22 cellular contexts compared by ENCODE assay signal in the genomic region with DNA sequence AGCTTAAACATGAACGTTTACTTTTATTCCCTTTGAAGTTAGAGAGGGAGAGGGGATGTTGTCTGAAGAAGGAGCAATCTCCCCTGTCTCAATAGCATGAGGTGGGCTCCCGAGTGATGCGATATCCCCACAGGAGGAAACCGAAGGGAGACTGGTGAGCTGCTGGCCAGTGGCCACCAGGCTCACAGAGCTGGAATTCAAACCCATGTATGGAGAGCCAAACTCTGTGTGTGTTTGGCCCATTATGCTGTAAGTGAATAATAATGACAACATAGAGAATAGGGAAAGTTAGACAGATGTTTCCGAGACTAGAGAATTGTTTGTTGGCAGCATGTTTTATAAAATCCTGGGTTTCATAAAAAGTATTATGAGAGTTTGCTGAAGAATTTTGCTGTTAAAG.
"Had no signal": no experiment of that assay in that cellular context is flagged by ENCODE, and none has a peak within 500 bp of the region (broad histone marks: within the 10 kb centered on the region; RNA-seq: fewer than 3 reads in every experiment).

No MANE protein-coding gene starts in this region.

- H3K4me3 ChIP-seq: cardiac muscle cell, Peyer's patch had no signal

- H3K27ac ChIP-seq: brain microvascular endothelial cell, cardiac muscle cell, KMS-11, Peyer's patch, RWPE1 had no signal

- H3K4me1 Mint-ChIP-seq: activated naive CD4-positive, alpha-beta T cell treated with anti-CD3 and anti-CD28 coated beads, Interleukin-2, amount 50 U/mL, for 24 hours had no signal

- H3K27ac Mint-ChIP-seq: activated CD8-positive, alpha-beta T cell treated with anti-CD3 and anti-CD28 coated beads for 36 hours; activated naive CD4-positive, alpha-beta T cell treated with anti-CD3 and anti-CD28 coated beads, Interleukin-2, amount 50 U/mL, for 24 hours; activated T-cell treated with anti-CD3 and anti-CD28 coated beads, Interleukin-2, amount 50 U/mL, for 72 hours; T-helper 1 cell treated with Interleukin-12 subunit alpha and Interleukin-12 subunit beta and Interleukin-4 antibody, amounts not matched to agents 30 μg/mL and 1 μg/mL, for 36 hours had no signal

- H3K9ac ChIP-seq: KMS-11 had no signal

- H3K4me3 Mint-ChIP-seq: activated CD8-positive, alpha-beta T cell treated with anti-CD3 and anti-CD28 coated beads for 36 hours; activated naive CD4-positive, alpha-beta T cell treated with anti-CD3 and anti-CD28 coated beads, Interleukin-2, amount 50 U/mL, for 24 hours; activated T-cell treated with anti-CD3 and anti-CD28 coated beads, Interleukin-2, amount 50 U/mL, for 72 hours; T-helper 1 cell treated with Interleukin-12 subunit alpha and Interleukin-12 subunit beta and Interleukin-4 antibody, amounts not matched to agents 30 μg/mL and 1 μg/mL, for 36 hours had no signal

- H3K36me3 Mint-ChIP-seq: activated naive CD4-positive, alpha-beta T cell treated with anti-CD3 and anti-CD28 coated beads, Interleukin-2, amount 50 U/mL, for 24 hours had no signal

- H3K27me3 Mint-ChIP-seq: activated naive CD4-positive, alpha-beta T cell treated with anti-CD3 and anti-CD28 coated beads, Interleukin-2, amount 50 U/mL, for 24 hours had no signal

- H3K4me2 ChIP-seq: KMS-11 had no signal

- H3K36me3 ChIP-seq: brain microvascular endothelial cell, cardiac muscle cell, Peyer's patch had no signal

- H3K27me3 ChIP-seq: brain microvascular endothelial cell, cardiac muscle cell, Peyer's patch had no signal

- H3K4me1 ChIP-seq: Peyer's patch had no signal

- H3K9me3 Mint-ChIP-seq: activated CD8-positive, alpha-beta T cell treated with anti-CD3 and anti-CD28 coated beads for 36 hours; activated naive CD4-positive, alpha-beta T cell treated with anti-CD3 and anti-CD28 coated beads, Interleukin-2, amount 50 U/mL, for 24 hours had no signal

- H3K9me3 ChIP-seq: Peyer's patch had no signal

- DNase-seq: activated CD4-positive, alpha-beta T cell treated with anti-CD3 and anti-CD28 coated beads for 4 hours; activated CD8-positive, alpha-beta memory T cell treated with anti-CD3 and anti-CD28 coated beads, Interleukin-2, amount 50 U/mL, for 4 hours; activated CD8-positive, alpha-beta T cell treated with anti-CD3 and anti-CD28 coated beads for 36 hours; activated T-cell treated with anti-CD3 and anti-CD28 coated beads, Interleukin-2, amount 50 U/mL, for 72 hours; aorta; brain microvascular endothelial cell; MV-4-11; NCI-H1092 treated with DMSO at 0.1 percent for 48 hours; NCI-H1417 treated with DMSO at 0.1 percent for 48 hours; NCI-H1694; NCI-H2029; NCI-H345; NCI-H510A; NCI-H526 treated with DMSO at 0.1 percent for 48 hours; NCI-H82; Peyer's patch; SHP77 treated with DMSO at 0.1 percent for 48 hours had no signal
